In the genomic region with DNA sequence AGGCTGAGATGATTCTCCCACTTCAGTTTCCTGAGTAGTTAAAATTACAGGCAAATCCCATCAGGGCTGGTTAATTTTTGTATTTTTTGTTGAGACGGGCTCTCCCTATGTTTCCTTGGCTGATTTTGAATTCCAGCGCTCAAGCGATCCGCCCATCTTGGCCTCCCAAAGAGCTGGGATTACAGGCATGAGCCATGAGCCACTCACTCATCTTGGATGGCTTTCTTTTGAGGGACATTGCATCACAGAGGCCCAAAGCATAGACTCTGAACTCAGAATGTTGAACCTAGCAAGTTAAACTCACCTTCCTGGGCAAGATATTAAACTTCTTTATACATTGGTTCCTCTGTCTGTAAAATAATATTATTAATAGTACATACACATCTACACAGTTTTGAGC, we compare ENCODE assay signal across 14 cellular contexts. TPM values are rescaled to one million over a fixed set of nuclear protein-coding genes. Genes with fewer than 3 reads are reported as not detected.
DNase-seq lines count a peak whose midpoint lies in the region; ATAC-seq and TF ChIP-seq lines count a peak whose summit lies in the region.
"Had no signal": no experiment of that assay in that cellular context is flagged by ENCODE, and none has a peak within 500 bp of the region (broad histone marks: within the 10 kb centered on the region; RNA-seq: fewer than 3 reads in every experiment).

No MANE protein-coding gene starts in this region.

- H4K20me1 ChIP-seq in OCI-LY7 (ENCODE audit: insufficient read depth, low read length), result no peaks in the 10 kb centered on the region

- ATAC-seq in CD8-positive, alpha-beta T cell, result no peak
- ATAC-seq in HG03039 (IDR thresholded peaks at IDR 0.05; ENCODE audit: unreplicated experiment), result no peak

- H3K79me2 ChIP-seq in OCI-LY7 (ENCODE audit: insufficient read depth, low read depth, low read length) (no peaks in the 10 kb centered on the region), trophoblast cell (ENCODE audit: control insufficient read depth, insufficient read depth, low read length, poor library complexity) (no peaks in the 10 kb centered on the region)

- H4K8ac ChIP-seq in trophoblast cell (ENCODE audit: low read depth, low read length), result no peak overlapping the region

- no peak overlapping the region for H4K91ac ChIP-seq in trophoblast cell (ENCODE audit: low read depth, low read length)

- H2BK12ac ChIP-seq in trophoblast cell (ENCODE audit: low read length), result peak overlapping the region; percentile 49

- BruUV-seq in OCI-LY7 (replicated peaks; lab: Mats Ljungman, UMichigan), result no TSS peak

- H3K9ac ChIP-seq in trophoblast cell (ENCODE audit: low read length), result no peak overlapping the region

- H2BK5ac ChIP-seq in trophoblast cell (ENCODE audit: low read depth, low read length, poor library complexity), result peak overlapping the region; percentile 40

- H3K4me3 Mint-ChIP-seq in CD8-positive, alpha-beta T cell, result peak overlapping the region; percentile 95

- peak overlapping the region; percentile 72 for H3K27ac ChIP-seq in CD8-positive, alpha-beta T cell (ENCODE audit: low read depth, low read length)
- H3K27ac ChIP-seq in OCI-LY7 (ENCODE audit: low read depth, low read length, poor library complexity, severe bottlenecking), result no peak overlapping the region
- H3K27ac ChIP-seq in esophagus muscularis mucosa (replicated peaks in 1 of 4), result peak overlapping the region in 3 of 4 donors; percentile 12 to 60 (median 56)
- no peak overlapping the region for H3K27ac ChIP-seq in trophoblast cell (ENCODE audit: low read depth, low read length)

- H2AFZ ChIP-seq in OCI-LY7 (ENCODE audit: low read length), result 0 out of 2 replicates have a peak overlapping the region, but pooled peaks have one; percentile 14
- no peak overlapping the region for H2AFZ ChIP-seq in trophoblast cell (ENCODE audit: insufficient read depth, low read length, poor library complexity)

- no peak for TF ChIP-seq EP300 in esophagus muscularis mucosa (IDR thresholded peaks at IDR 0.05)

- H3K4me3 ChIP-seq in CD8-positive, alpha-beta T cell (ENCODE audit: low read depth, low read length), result no peak overlapping the region
- no peak overlapping the region for H3K4me3 ChIP-seq in OCI-LY7 (ENCODE audit: low read depth, low read length, poor library complexity, severe bottlenecking)
- no peak overlapping the region for H3K4me3 ChIP-seq in esophagus muscularis mucosa
- H3K4me3 ChIP-seq in trophoblast cell (ENCODE audit: low read depth, low read length), result no peak overlapping the region

- TF ChIP-seq POLR2A in esophagus muscularis mucosa (IDR thresholded peaks at IDR 0.05; ENCODE audit: low read depth), result no peak

- peak overlapping the region; percentile 60 for H2BK120ac ChIP-seq in trophoblast cell (ENCODE audit: insufficient read depth, low read length, poor library complexity)

- no peaks in the 10 kb centered on the region for H3K27me3 ChIP-seq in CD8-positive, alpha-beta T cell (ENCODE audit: insufficient read depth, low read length)
- H3K27me3 ChIP-seq in esophagus muscularis mucosa (no peaks in the 10 kb centered on the region), trophoblast cell (ENCODE audit: insufficient read depth, low read length) (no peaks in the 10 kb centered on the region)

- no peak overlapping the region for H3K4ac ChIP-seq in trophoblast cell (ENCODE audit: low read depth, low read length)

- no peak overlapping the region for H3K23ac ChIP-seq in trophoblast cell (ENCODE audit: low read length)

- no peak overlapping the region for H3K14ac ChIP-seq in trophoblast cell (ENCODE audit: low read length)

- no peaks in the 10 kb centered on the region for H3K9me3 Mint-ChIP-seq in CD8-positive, alpha-beta T cell

- no peak for DNase-seq in CD8-positive, alpha-beta T cell
- DNase-seq in OCI-LY7 (ENCODE audit: low spot score) (no peak), esophagus muscularis mucosa (ENCODE audit: extremely low spot score) (no peak), trophoblast cell (no peak), NCI-H1092 treated with DMSO at 0.1 percent for 48 hours (lab: John Stamatoyannopoulos, UW) (no peak), SKM-1 (lab: John Stamatoyannopoulos, UW; ENCODE audit: unreplicated experiment) (no peak), NCI-H1694 treated with DMSO at 0.1 percent for 48 hours (lab: John Stamatoyannopoulos, UW) (no peak)
- DNase-seq: amniotic stem cell, NCI-H2171 treated with DMSO at 0.1 percent for 48 hours had no signal

- H2AK5ac ChIP-seq in trophoblast cell (ENCODE audit: low read length), result no peak overlapping the region

- H3K18ac ChIP-seq in trophoblast cell (ENCODE audit: low read length), result no peak overlapping the region

- no peaks in the 10 kb centered on the region for H3K9me2 ChIP-seq in OCI-LY7 (ENCODE audit: insufficient read depth, low read length)

- H3K4me2 ChIP-seq in OCI-LY7 (ENCODE audit: low read length) (no peak overlapping the region), trophoblast cell (ENCODE audit: low read length) (no peak overlapping the region)

- H3K36me3 Mint-ChIP-seq in CD8-positive, alpha-beta T cell, result peaks cover 19% of the 10 kb centered on the region

- WGBS in esophagus muscularis mucosa, result 84% methylated on average over 4 of the region's 4 CpGs
- WGBS in trophoblast cell (ENCODE audit: extremely low coverage, insufficient coverage, insufficient read length), result no CpG with 5 or more reads among the region's 4 CpGs

- H3K4me1 ChIP-seq in CD8-positive, alpha-beta T cell (ENCODE audit: insufficient read depth, low read length), result peaks cover 26% of the 10 kb centered on the region
- H3K4me1 ChIP-seq in OCI-LY7 (ENCODE audit: insufficient read depth, low read length, poor library complexity, severe bottlenecking), result no peaks in the 10 kb centered on the region
- peaks cover 10 to 24% (median 19%) of the 10 kb centered on the region in 4 donors for H3K4me1 ChIP-seq in esophagus muscularis mucosa
- peaks cover 0 to 2% of the 10 kb centered on the region in 2 experiments for H3K4me1 ChIP-seq in trophoblast cell (ENCODE audit: control insufficient read depth in 1 of 2, insufficient read depth in 2 of 2, low read length in 2 of 2)

- CTCF ChIA-PET in CD8-positive, alpha-beta T cell (lab: Charles Lee), result no interaction called here
- CTCF ChIA-PET in OCI-LY7 (lab: Charles Lee; ENCODE audit: unreplicated experiment), result no interaction called here

- intact Hi-C loops in CD8-positive, alpha-beta T cell (cut with DNase I, micrococcal nuclease), result loop anchor here in 1 of 2 experiments (2.0 to 10.0 kb wide), 2 partner anchors 15 to 1029 kb away; partner anchors contain the start of genes AASDHPPT and KBTBD3
- intact Hi-C loops in OCI-LY7 (cut with micrococcal nuclease; ENCODE audit: unreplicated experiment), result no loop called here
- intact Hi-C loops in esophagus muscularis mucosa (cut with DNase I), result no loop called here

- no peaks in the 10 kb centered on the region for H3K79me1 ChIP-seq in trophoblast cell (ENCODE audit: low read length)

- no peaks in the 10 kb centered on the region for H3K27me3 Mint-ChIP-seq in CD8-positive, alpha-beta T cell (ENCODE audit: low read depth)

- POLR2A ChIA-PET in CD8-positive, alpha-beta T cell (lab: Charles Lee), result interaction anchor here (1.3 kb wide), 1 partner anchor 13 kb away, joined by 3 read pairs; no protein-coding TSS in a partner anchor
- POLR2A ChIA-PET in OCI-LY7 (lab: Charles Lee), result no interaction called here

- peaks cover 48% of the 10 kb centered on the region for H3K4me1 Mint-ChIP-seq in CD8-positive, alpha-beta T cell (ENCODE audit: low read depth)

- H3K36me3 ChIP-seq in CD8-positive, alpha-beta T cell (ENCODE audit: insufficient read depth, low read length), result peaks cover under 1% of the 10 kb centered on the region
- H3K36me3 ChIP-seq in OCI-LY7 (ENCODE audit: insufficient read depth, low read length) (no peaks in the 10 kb centered on the region), esophagus muscularis mucosa (no peaks in the 10 kb centered on the region), trophoblast cell (ENCODE audit: control insufficient read depth in 1 of 2, insufficient read depth in 2 of 2, low read length in 2 of 2) (peaks cover 0 to 1% of the 10 kb centered on the region in 2 experiments)

- peak overlapping the region; percentile 43 for H4K12ac ChIP-seq in trophoblast cell (ENCODE audit: low read depth, low read length)

- H3K27ac Mint-ChIP-seq in CD8-positive, alpha-beta T cell, result peak overlapping the region; percentile 96

- no peak for TF ChIP-seq CTCF in CD8-positive, alpha-beta T cell (IDR thresholded peaks at IDR 0.05)
- TF ChIP-seq CTCF in OCI-LY7 (conservative IDR thresholded peaks at IDR 0.05; ENCODE audit: low read length) (no peak), esophagus muscularis mucosa (IDR thresholded peaks at IDR 0.05) (no peak)

- H3K9me3 ChIP-seq in CD8-positive, alpha-beta T cell (ENCODE audit: low read length), result no peaks in the 10 kb centered on the region
- H3K9me3 ChIP-seq in OCI-LY7 (ENCODE audit: low read length), result no peaks in the 10 kb centered on the region
- no peaks in the 10 kb centered on the region for H3K9me3 ChIP-seq in esophagus muscularis mucosa
- H3K9me3 ChIP-seq in trophoblast cell (ENCODE audit: insufficient read depth, low read depth, low read length), result no peaks in the 10 kb centered on the region

RNA-seq across cellular contexts. Expression of gene CARD16, which starts 0.8 kb away (rescaled TPM):
- total RNA-seq in CD8-positive, alpha-beta T cell, result 10 to 100 TPM; 16.0 to 18.7 TPM
- 0.44 and 1.4 TPM in 2 replicates for total RNA-seq in OCI-LY7 (2014; rRNA removed; shearing (Covaris generic))
- total RNA-seq in OCI-LY7 (2022), result 0.42 TPM in 1 of 2 replicates, not detected in the other
- 1 to 10 TPM in 3 of 4 donors, not detected in 1; 2.5 to 9.4 (median 3.4) TPM for total RNA-seq in esophagus muscularis mucosa
- 1.4 TPM in 2 replicates for polyA plus RNA-seq in trophoblast cell (2013)
- total RNA-seq: frontal cortex, HT-29 had no signal

RNA-seq across cellular contexts. Expression of gene CASP1, which starts 11.0 kb away (rescaled TPM):
- 10 to 100 TPM; 11.3 to 15.9 TPM for total RNA-seq in CD8-positive, alpha-beta T cell
- 0.26 TPM in 1 of 2 replicates, not detected in the other for total RNA-seq in OCI-LY7 (2014; rRNA removed; shearing (Covaris generic))
- 0.99 TPM in 1 of 2 replicates, not detected in the other for total RNA-seq in OCI-LY7 (2022)
- 10 to 100 TPM in 2 of 4 donors, 1 to 10 TPM in 2; 3.7 to 11.1 (median 8.0) TPM for total RNA-seq in esophagus muscularis mucosa
- polyA plus RNA-seq in trophoblast cell (2013), result 0.18 TPM in 1 of 2 replicates, not detected in the other
- total RNA-seq: HT-29 had no signal

RNA-seq across cellular contexts. Expression of gene CASP5, which starts 22.9 kb away (rescaled TPM):
- not detected for total RNA-seq in CD8-positive, alpha-beta T cell
- total RNA-seq in OCI-LY7 (2014; rRNA removed; shearing (Covaris generic)), result not detected in 2 replicates
- not detected in 2 replicates for total RNA-seq in OCI-LY7 (2022)
- total RNA-seq in esophagus muscularis mucosa, result under 1 TPM in 2 of 4 donors, not detected in 2; 0.50 to 0.57 TPM
- polyA plus RNA-seq in trophoblast cell (2013), result 0.05 TPM in 1 of 2 replicates, not detected in the other
- total RNA-seq: frontal cortex; HT-29; mucosa of gallbladder; T-helper 2 cell treated with Interferon-gamma antibody and Interleukin-4, amounts not matched to agents 100 ng/mL and 5 ng/mL, for 36 hours had no signal

Comparison
In these comparisons a context has a peak if more than half of its experiments do, and no peak if none do; other contexts are left out.
1. H3K27ac ChIP-seq: peak in CD8-positive, alpha-beta T cell (single experiment) and esophagus muscularis mucosa (3 of 4); none in OCI-LY7 (single experiment) and trophoblast cell (single experiment).